ENCODE assay signal across 8 cellular contexts in the genomic region with DNA sequence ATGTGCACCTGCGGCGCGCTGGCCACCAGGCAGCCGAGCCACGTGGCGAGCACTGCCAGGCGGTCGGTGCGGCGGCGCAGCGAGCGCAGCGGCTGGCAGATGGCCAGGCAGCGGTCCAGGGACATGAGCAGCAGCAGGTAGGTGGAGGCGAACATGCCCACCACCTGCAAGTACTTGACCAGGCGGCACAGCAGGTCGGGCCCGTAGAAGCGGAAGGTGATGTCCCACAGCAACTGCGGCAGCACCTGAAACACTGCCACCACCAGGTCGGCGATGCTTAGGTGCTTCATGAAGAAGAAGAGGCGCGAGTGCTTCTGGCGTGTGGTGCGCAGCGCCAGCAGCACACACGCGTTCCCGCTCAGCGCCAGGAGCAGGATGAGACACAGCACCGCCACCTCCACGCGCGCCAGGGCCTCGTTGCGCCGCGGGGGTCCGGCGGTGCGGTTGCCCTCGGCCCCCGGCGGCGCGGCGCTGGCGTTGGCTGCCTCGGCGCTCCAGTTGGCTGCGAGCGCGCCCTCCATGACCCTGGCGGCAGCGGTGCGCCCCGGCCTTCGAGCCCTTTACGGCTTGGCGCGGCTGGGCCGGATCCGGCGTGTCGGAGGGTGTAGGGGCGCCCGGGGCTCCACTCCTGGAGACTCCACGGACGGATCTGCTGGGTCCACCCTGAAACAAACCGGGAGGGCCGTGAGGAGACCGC. TPM values are rescaled to one million over a fixed set of nuclear protein-coding genes. Genes with fewer than 3 reads are reported as not detected.
A peak's percentile ranks its signal among the peaks of the same experiment; 100 is the strongest.
DNase-seq lines count a peak whose midpoint lies in the region; ATAC-seq and TF ChIP-seq lines count a peak whose summit lies in the region.

No MANE protein-coding gene starts in this region.

- H3K36me3 ChIP-seq in left ventricle myocardium inferior, result no peaks in the 10 kb centered on the region
- no peaks in the 10 kb centered on the region for H3K36me3 ChIP-seq in spleen

- intact Hi-C loops in left ventricle myocardium inferior (cut with micrococcal nuclease) (no loop called here), spleen (cut with DNase I; ENCODE audit: low total_unique reads) (no loop called here)

- TF ChIP-seq POLR2A in spleen (IDR thresholded peaks at IDR 0.05), result no peak

- no peak for DNase-seq in AG10803 (ENCODE audit: low read depth)
- peak; percentile 74 for DNase-seq in RPMI8226
- no peak for DNase-seq in left ventricle myocardium inferior
- DNase-seq in spleen, result no peak
- DNase-seq in epidermal melanocyte (ENCODE audit: insufficient read length, low spot score), result no peak
- no peak for DNase-seq in C1 segment of cervical spinal cord (lab: John Stamatoyannopoulos, UW)

- 0 out of 2 replicates have a peak, but pooled peaks have one; percentile 7 for TF ChIP-seq CTCF in AG10803 (conservative IDR thresholded peaks at IDR 0.05; ENCODE audit: low read length)
- peak; percentile 40 for TF ChIP-seq CTCF in left ventricle myocardium inferior (IDR thresholded peaks at IDR 0.05; ENCODE audit: borderline replicate concordance)
- TF ChIP-seq CTCF in spleen (IDR thresholded peaks at IDR 0.05 in 8 of 11, conservative IDR thresholded peaks at IDR 0.05 in 3 of 11), result no peak

- H3K4me3 ChIP-seq in AG10803 (ENCODE audit: low read length), result peak overlapping the region; percentile 89
- H3K4me3 ChIP-seq in left ventricle myocardium inferior, result peak overlapping the region; percentile 62
- peak overlapping the region in 7 of 8 donors; percentile 17 to 65 (median 35) for H3K4me3 ChIP-seq in spleen

- peaks cover 28% of the 10 kb centered on the region for H3K4me1 ChIP-seq in left ventricle myocardium inferior
- peaks cover 11 to 31% (median 26%) of the 10 kb centered on the region in 6 donors for H3K4me1 ChIP-seq in spleen

- ATAC-seq in GM18868 (IDR thresholded peaks at IDR 0.05; ENCODE audit: unreplicated experiment), result peak; percentile 54
- ATAC-seq in HG03045 (IDR thresholded peaks at IDR 0.05; ENCODE audit: unreplicated experiment), result peak; percentile 43

- WGBS in spleen, 5 donors, result 1 to 7% (median 4%) methylated on average over 30 to 74 of the region's 74 CpGs

- H3K27me3 ChIP-seq in left ventricle myocardium inferior (ENCODE audit: low read depth) (peaks cover 56% of the 10 kb centered on the region), spleen (replicated peaks in 1 of 7) (peaks cover 0 to 49% (median 35%) of the 10 kb centered on the region in 7 donors)

- H3K27ac ChIP-seq in left ventricle myocardium inferior (replicated peaks) (no peak overlapping the region), spleen (no peak overlapping the region)

- H3K9me3 ChIP-seq in left ventricle myocardium inferior (replicated peaks) (no peaks in the 10 kb centered on the region), spleen (no peaks in the 10 kb centered on the region)

RNA-seq across cellular contexts. Expression of a gene that starts 1.6 kb away (rescaled TPM):
- total RNA-seq in left ventricle myocardium inferior, result 0.14 TPM
- total RNA-seq in spleen, result 1 to 10 TPM in 2 of 7 donors, under 1 TPM in 5; 0.26 to 1.4 (median 0.67) TPM
- polyA plus RNA-seq in spleen, result under 1 TPM; 0.19 to 0.39 (median 0.39) TPM

RNA-seq across cellular contexts. Expression of a gene that starts 34.2 kb away (rescaled TPM):
- 31.6 TPM for total RNA-seq in left ventricle myocardium inferior
- not detected for total RNA-seq in spleen
- under 1 TPM in 1 of 3 donors, not detected in 2; 0.11 TPM for polyA plus RNA-seq in spleen

Comparison
In these comparisons a context has a peak if more than half of its experiments do, and no peak if none do; other contexts are left out.
1. H3K4me3 ChIP-seq: peak in every context shown above with its lines; median percentile 89 in AG10803; 62 in left ventricle myocardium inferior; 35 in spleen.
2. CTCF ChIP-seq: peak in AG10803 (single experiment) and left ventricle myocardium inferior (single experiment); none in spleen (0 of 11).
3. RNA of a gene that starts 34.2 kb away (total RNA-seq): 31.6 TPM in left ventricle myocardium inferior (single experiment); not detected in spleen; every median in the first group is over 10 times any median in the second.